ENCODE assay signal across 9 cellular contexts in the genomic region with DNA sequence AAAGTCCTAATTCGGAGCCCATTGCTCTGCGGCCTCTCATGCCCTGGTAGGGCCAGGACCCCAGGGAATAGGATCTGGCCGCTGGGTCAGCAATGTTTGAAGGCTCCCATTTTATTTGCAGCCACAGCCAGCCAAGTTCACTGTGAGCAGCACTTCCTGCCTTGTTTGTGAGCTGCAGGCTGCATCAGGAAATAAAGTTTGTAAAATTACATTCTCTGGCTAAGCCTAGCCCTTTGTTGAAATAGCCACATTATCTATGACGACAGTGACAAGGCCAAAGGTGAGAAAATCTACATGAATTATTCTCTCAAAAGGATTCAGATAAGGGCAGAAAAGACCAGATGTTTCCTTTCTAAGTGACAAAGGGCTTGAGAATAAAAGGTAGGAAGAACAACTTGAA. TPM values are rescaled to one million over a fixed set of nuclear protein-coding genes. Genes with fewer than 3 reads are reported as not detected.
A peak's percentile ranks its signal among the peaks of the same experiment; 100 is the strongest.
DNase-seq lines count a peak whose midpoint lies in the region; ATAC-seq and TF ChIP-seq lines count a peak whose summit lies in the region.
"Had no signal": no experiment of that assay in that cellular context is flagged by ENCODE, and none has a peak within 500 bp of the region (broad histone marks: within the 10 kb centered on the region; RNA-seq: fewer than 3 reads in every experiment).

No MANE protein-coding gene starts in this region.

- H3K9me3 ChIP-seq in SJSA1 (replicated peaks) = no peaks in the 10 kb centered on the region; the same call in 1 of the 2 replicates
- no peaks in the 10 kb centered on the region for H3K9me3 ChIP-seq in fibroblast of lung (ENCODE audit: control insufficient read depth, insufficient read depth, low read depth, low read length)
- no peaks in the 10 kb centered on the region for H3K9me3 ChIP-seq in neuron (ENCODE audit: low read length)
- H3K9me3 ChIP-seq: neutrophil had no signal

- no peak for ATAC-seq in GM21423 (IDR thresholded peaks at IDR 0.05; ENCODE audit: unreplicated experiment)
- ATAC-seq in GM18909 (IDR thresholded peaks at IDR 0.05; ENCODE audit: poor library complexity, unreplicated experiment) = no peak

- peak; percentile 91 for DNase-seq in Caki2 (ENCODE audit: low read depth)
- no peak for DNase-seq in SJSA1 (ENCODE audit: low read depth in 1 of 2, low spot score in 2 of 2)
- DNase-seq in fibroblast of lung (ENCODE audit: low read depth in 2 of 2) = peak; percentile 73 to 75
- no peak for DNase-seq in NCI-H2196 (lab: John Stamatoyannopoulos, UW; ENCODE audit: unreplicated experiment)
- no peak for DNase-seq in GM19238 (ENCODE audit: insufficient read length, low spot score)

- H4K20me1 ChIP-seq in fibroblast of lung (ENCODE audit: control insufficient read depth, extremely low read depth, insufficient read depth, low read length) = no peaks in the 10 kb centered on the region

- TF ChIP-seq CTCF in fibroblast of lung (conservative IDR thresholded peaks at IDR 0.05 in 1 of 2, IDR thresholded peaks at IDR 0.05 in 1 of 2; ENCODE audit: low read depth in 1 of 2, low read length in 2 of 2) = no peak

- H2AFZ ChIP-seq in fibroblast of lung (ENCODE audit: low read length) = no peak overlapping the region
- peak overlapping the region; percentile 76 for H2AFZ ChIP-seq in neuron (ENCODE audit: low read depth, low read length)

- peaks cover 2% of the 10 kb centered on the region for H3K79me2 ChIP-seq in fibroblast of lung (ENCODE audit: control insufficient read depth, insufficient read depth, low read length)

- H3K4me3 ChIP-seq in SJSA1 (no peak overlapping the region), fibroblast of lung (replicated peaks in 1 of 4; ENCODE audit: control extremely low read depth in 1 of 4, insufficient read depth in 1 of 4, low read depth in 3 of 4, low read length in 4 of 4) (no peak overlapping the region), neuron (ENCODE audit: low read length) (no peak overlapping the region)

- H3K4me1 ChIP-seq in SJSA1 (replicated peaks) (peaks cover 57% of the 10 kb centered on the region), fibroblast of lung (ENCODE audit: control insufficient read depth, extremely low read depth, insufficient read depth, low read length) (peaks cover 41% of the 10 kb centered on the region), neuron (ENCODE audit: insufficient read depth, low read length) (peaks cover 16% of the 10 kb centered on the region)

- H3K27me3 ChIP-seq in SJSA1 (replicated peaks) (no peaks in the 10 kb centered on the region), fibroblast of lung (ENCODE audit: control insufficient read depth, insufficient read depth, low read length) (no peaks in the 10 kb centered on the region), neuron (ENCODE audit: insufficient read depth, low read length) (no peaks in the 10 kb centered on the region)

- H3K36me3 ChIP-seq in SJSA1 = no peaks in the 10 kb centered on the region
- H3K36me3 ChIP-seq in fibroblast of lung (ENCODE audit: control insufficient read depth, insufficient read depth, low read length) = no peaks in the 10 kb centered on the region
- H3K36me3 ChIP-seq in neuron (ENCODE audit: insufficient read depth, low read length) = no peaks in the 10 kb centered on the region
- H3K36me3 ChIP-seq: neutrophil had no signal

- H3K27ac ChIP-seq in SJSA1 = peak overlapping the region; percentile 88
- H3K27ac ChIP-seq in fibroblast of lung (ENCODE audit: insufficient read depth, low read length) = peak overlapping the region; percentile 98
- H3K27ac ChIP-seq: neutrophil had no signal

- in situ Hi-C loops in Caki2 (cut with HindIII; ENCODE audit: low pct_unique_long_range_greater_than_20kb, low sequenced_read_pairs) = no loop called here

- H3K9ac ChIP-seq in fibroblast of lung (ENCODE audit: insufficient read depth, low read length) = no peak overlapping the region

- peak overlapping the region; percentile 91 for H3K4me2 ChIP-seq in fibroblast of lung (ENCODE audit: extremely low read depth, insufficient read depth, low read length)

RNA-seq across cellular contexts. Expression of a gene that starts 23.7 kb away (rescaled TPM):
- 894 and 953 TPM in 2 replicates for total RNA-seq in Caki2 (2014; rRNA removed; shearing (Covaris generic); ENCODE audit: low replicate concordance)
- total RNA-seq in SJSA1 (2014; rRNA removed; shearing (Covaris generic)) = 1,448 and 1,992 TPM in 2 replicates
- 2,456 and 2,693 TPM in 2 replicates for total RNA-seq in fibroblast of lung
- polyA plus RNA-seq in fibroblast of lung = 1,736 and 3,450 TPM in 2 replicates
- polyA plus RNA-seq in fibroblast of lung (2012) = 1,173 and 2,065 TPM in 2 replicates
- polyA minus RNA-seq in fibroblast of lung (ENCODE audit: low replicate concordance) = 137 and 176 TPM in 2 replicates

Comparison
In these comparisons a context has a peak if more than half of its experiments do, and no peak if none do; other contexts are left out.
1. DNase-seq: peak in Caki2 (single experiment) and fibroblast of lung (2 of 2); none in SJSA1 (0 of 2), NCI-H2196 (single experiment) and GM19238 (single experiment).